8 cellular contexts compared by ENCODE assay signal in the genomic region with DNA sequence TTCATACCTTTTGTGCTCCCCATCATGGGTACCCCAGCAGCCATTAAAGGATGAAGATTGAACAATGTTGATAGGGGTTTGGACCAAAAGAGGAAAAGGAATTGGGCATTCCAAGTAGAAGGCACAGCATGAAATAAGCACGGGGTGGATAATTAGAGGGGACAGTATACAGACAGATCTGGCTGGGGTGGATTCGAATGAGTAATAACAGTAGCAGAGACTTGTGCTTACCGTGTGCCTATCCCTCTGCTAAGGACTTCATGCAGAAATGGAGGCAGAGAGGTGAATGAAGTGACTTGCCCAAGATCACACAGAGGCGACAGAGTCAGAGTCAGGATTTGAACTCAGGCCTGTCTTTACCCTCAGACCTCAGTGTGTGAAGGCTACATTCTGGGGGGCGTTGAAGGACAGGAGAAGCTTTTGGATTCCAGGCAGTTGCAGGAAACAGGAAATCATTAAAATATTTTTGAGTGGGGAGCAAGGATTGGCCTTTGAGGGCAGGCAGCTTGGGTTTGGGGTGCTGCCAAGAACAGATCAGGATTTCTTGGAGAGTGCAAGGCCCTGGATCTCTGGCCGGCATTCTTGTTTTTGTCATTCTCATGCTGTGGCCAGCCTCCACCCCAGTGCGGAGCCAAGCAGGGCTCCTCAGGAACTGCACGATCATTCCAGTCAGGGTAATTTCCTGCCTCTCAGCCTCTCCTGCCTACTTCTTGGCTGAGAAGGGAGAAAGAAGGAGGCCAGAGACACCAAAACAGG. TPM values are rescaled to one million over a fixed set of nuclear protein-coding genes. Genes with fewer than 3 reads are reported as not detected.
A peak's percentile ranks its signal among the peaks of the same experiment; 100 is the strongest.
DNase-seq lines count a peak whose midpoint lies in the region; ATAC-seq, FAIRE-seq and TF ChIP-seq lines count a peak whose summit lies in the region.

No MANE protein-coding gene starts in this region.

- CTCF ChIA-PET in WTC11 (lab: Charles Lee): no interaction called here

- H3K27ac ChIP-seq in pancreas: peak overlapping the region; percentile 39 to 77 (median 53)

- WGBS in pancreas, 2 donors: 69 to 70% methylated on average over 8 of the region's 8 CpGs

- H3K9me3 ChIP-seq in pancreas: no peaks in the 10 kb centered on the region

- no peaks in the 10 kb centered on the region for H3K27me3 ChIP-seq in pancreas

- no peak overlapping the region for H3K4me3 Mint-ChIP-seq in WTC11

- H3K9me3 Mint-ChIP-seq in WTC11: no peaks in the 10 kb centered on the region

- peak overlapping the region; percentile 44 for H3K27ac Mint-ChIP-seq in WTC11

- H3K27me3 Mint-ChIP-seq in WTC11 (ENCODE audit: low read depth): no peaks in the 10 kb centered on the region

- DNase-seq in AG09319 (ENCODE audit: extremely low read depth, low read depth): peak; percentile 95
- no peak for DNase-seq in WTC11 (ENCODE audit: low spot score)
- peak; percentile 90 to 95 for DNase-seq in foreskin fibroblast
- DNase-seq in pancreas: peak in 3 of 6 donors; percentile 50 to 57 (median 54)
- DNase-seq in GM12891 (ENCODE audit: insufficient read length, low spot score): no peak
- no peak for DNase-seq in GM19240 (ENCODE audit: insufficient read length, low spot score)
- no peak for DNase-seq in NCI-H524 treated with DMSO at 0.1 percent for 48 hours (lab: John Stamatoyannopoulos, UW)

- peaks cover 7 to 31% (median 7%) of the 10 kb centered on the region in 3 donors for H3K36me3 ChIP-seq in pancreas

- peaks cover 64% of the 10 kb centered on the region for H3K36me3 Mint-ChIP-seq in WTC11

- no peak for ATAC-seq in WTC11
- peak; percentile 60 to 80 (median 75) for ATAC-seq in pancreas
- ATAC-seq in HG03108 (IDR thresholded peaks at IDR 0.05; ENCODE audit: unreplicated experiment): no peak

- POLR2A ChIA-PET in WTC11 (lab: Charles Lee): no interaction called here

- TF ChIP-seq CTCF in AG09319 (IDR thresholded peaks at IDR 0.05; ENCODE audit: low read depth, low read length) (no peak), WTC11 (IDR thresholded peaks at IDR 0.05) (no peak), foreskin fibroblast (IDR thresholded peaks at IDR 0.05; ENCODE audit: low read depth, low read length) (no peak), pancreas (IDR thresholded peaks at IDR 0.05) (no peak)

- intact Hi-C loops in pancreas (cut with DNase I): no loop called here

- H3K4me3 ChIP-seq in foreskin fibroblast (ENCODE audit: low read depth in 1 of 2, low read length in 2 of 2) (no peak overlapping the region), pancreas (no peak overlapping the region)

- H3K4me1 ChIP-seq in pancreas: peaks cover 0 to 5% (median 0%) of the 10 kb centered on the region in 3 donors

- FAIRE-seq in pancreas (lab: Jason Lieb, UNC) (no peak), GM12891 (lab: Jason Lieb, UNC) (no peak)

- no peak for TF ChIP-seq POLR2A in GM12891 (IDR thresholded peaks at IDR 0.05; ENCODE audit: low read depth, low read length)

- no peaks in the 10 kb centered on the region for H3K4me1 Mint-ChIP-seq in WTC11

TF ChIP-seq in WTC11, 78 proteins besides CTCF, POLR2A, EP300 and RAD21 (continues in another document):
- TF ChIP-seq ETV6 (CRISPR knock-in tag; IDR thresholded peaks at IDR 0.05) (no peak), ZNF317 (CRISPR knock-in tag; IDR thresholded peaks at IDR 0.05; ENCODE audit: borderline replicate concordance, low read depth) (no peak), SP1 (CRISPR knock-in tag; conservative IDR thresholded peaks at IDR 0.05) (no peak)
- TF ChIP-seq, protein P1, sequence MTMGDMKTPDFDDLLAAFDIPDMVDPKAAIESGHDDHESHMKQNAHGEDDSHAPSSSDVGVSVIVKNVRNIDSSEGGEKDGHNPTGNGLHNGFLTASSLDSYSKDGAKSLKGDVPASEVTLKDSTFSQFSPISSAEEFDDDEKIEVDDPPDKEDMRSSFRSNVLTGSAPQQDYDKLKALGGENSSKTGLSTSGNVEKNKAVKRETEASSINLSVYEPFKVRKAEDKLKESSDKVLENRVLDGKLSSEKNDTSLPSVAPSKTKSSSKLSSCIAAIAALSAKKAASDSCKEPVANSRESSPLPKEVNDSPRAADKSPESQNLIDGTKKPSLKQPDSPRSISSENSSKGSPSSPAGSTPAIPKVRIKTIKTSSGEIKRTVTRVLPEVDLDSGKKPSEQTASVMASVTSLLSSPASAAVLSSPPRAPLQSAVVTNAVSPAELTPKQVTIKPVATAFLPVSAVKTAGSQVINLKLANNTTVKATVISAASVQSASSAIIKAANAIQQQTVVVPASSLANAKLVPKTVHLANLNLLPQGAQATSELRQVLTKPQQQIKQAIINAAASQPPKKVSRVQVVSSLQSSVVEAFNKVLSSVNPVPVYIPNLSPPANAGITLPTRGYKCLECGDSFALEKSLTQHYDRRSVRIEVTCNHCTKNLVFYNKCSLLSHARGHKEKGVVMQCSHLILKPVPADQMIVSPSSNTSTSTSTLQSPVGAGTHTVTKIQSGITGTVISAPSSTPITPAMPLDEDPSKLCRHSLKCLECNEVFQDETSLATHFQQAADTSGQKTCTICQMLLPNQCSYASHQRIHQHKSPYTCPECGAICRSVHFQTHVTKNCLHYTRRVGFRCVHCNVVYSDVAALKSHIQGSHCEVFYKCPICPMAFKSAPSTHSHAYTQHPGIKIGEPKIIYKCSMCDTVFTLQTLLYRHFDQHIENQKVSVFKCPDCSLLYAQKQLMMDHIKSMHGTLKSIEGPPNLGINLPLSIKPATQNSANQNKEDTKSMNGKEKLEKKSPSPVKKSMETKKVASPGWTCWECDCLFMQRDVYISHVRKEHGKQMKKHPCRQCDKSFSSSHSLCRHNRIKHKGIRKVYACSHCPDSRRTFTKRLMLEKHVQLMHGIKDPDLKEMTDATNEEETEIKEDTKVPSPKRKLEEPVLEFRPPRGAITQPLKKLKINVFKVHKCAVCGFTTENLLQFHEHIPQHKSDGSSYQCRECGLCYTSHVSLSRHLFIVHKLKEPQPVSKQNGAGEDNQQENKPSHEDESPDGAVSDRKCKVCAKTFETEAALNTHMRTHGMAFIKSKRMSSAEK (CRISPR knock-in tag; IDR thresholded peaks at IDR 0.05; ENCODE audit: borderline replicate concordance): no peak

TF ChIP-seq in GM12891, 5 proteins besides CTCF, POLR2A, EP300 and RAD21:
- no peak for TF ChIP-seq SPI1 (IDR thresholded peaks at IDR 0.05; ENCODE audit: low read depth, low read length)
- TF ChIP-seq PAX5 (IDR thresholded peaks at IDR 0.05; ENCODE audit: insufficient read depth, low read length, severe bottlenecking): no peak
- no peak for TF ChIP-seq TAF1 (IDR thresholded peaks at IDR 0.05; ENCODE audit: low read depth, low read length)
- no peak for TF ChIP-seq POLR2AphosphoS5 (IDR thresholded peaks at IDR 0.05; ENCODE audit: low read depth, low read length)
- TF ChIP-seq POU2F2 (IDR thresholded peaks at IDR 0.05; ENCODE audit: low read depth, low read length): no peak

RNA-seq across cellular contexts. Expression of a gene that starts 18.7 kb away (rescaled TPM):
- total RNA-seq in WTC11 (2021) (27.8 to 34.4 TPM (median 29.4 TPM) in 3 replicates), pancreas (10 to 100 TPM; 11.3 to 17.7 (median 14.6) TPM)
- polyA plus RNA-seq in pancreas: 10 to 100 TPM; 28.1 to 41.1 TPM
- polyA plus RNA-seq in GM12891 (2012; ENCODE audit: low read depth, missing spikeins): 30.3 TPM

RNA-seq across cellular contexts. Expression of a gene that starts 19.0 kb away (rescaled TPM):
- total RNA-seq in WTC11 (2021) (37.6 to 42.9 TPM (median 39.4 TPM) in 3 replicates), pancreas (10 to 100 TPM; 15.2 to 23.9 (median 17.5) TPM)
- 10 to 100 TPM; 13.2 to 21.0 TPM for polyA plus RNA-seq in pancreas
- 13.1 TPM for polyA plus RNA-seq in GM12891 (2012; ENCODE audit: low read depth, missing spikeins)

RNA-seq across cellular contexts. Expression of a gene that starts 30.0 kb away (rescaled TPM):
- 148 to 164 TPM (median 150 TPM) in 3 replicates for total RNA-seq in WTC11 (2021)
- total RNA-seq in pancreas: 10 to 100 TPM; 24.1 to 46.4 (median 30.8) TPM
- 100 to 1,000 TPM; 103 to 106 TPM for polyA plus RNA-seq in pancreas
- polyA plus RNA-seq in GM12891 (2012; ENCODE audit: low read depth, missing spikeins): 23.9 TPM

RNA-seq across cellular contexts. Expression of a gene that starts 34.4 kb away (rescaled TPM):
- 17.3 to 22.2 TPM (median 18.4 TPM) in 3 replicates for total RNA-seq in WTC11 (2021)
- 10 to 100 TPM; 20.2 to 45.6 (median 31.9) TPM for total RNA-seq in pancreas
- polyA plus RNA-seq in pancreas: 100 to 1,000 TPM; 104 to 151 TPM
- polyA plus RNA-seq in GM12891 (2012; ENCODE audit: low read depth, missing spikeins): 24.7 TPM

RNA-seq across cellular contexts. Expression of a gene that starts 36.4 kb away (rescaled TPM):
- total RNA-seq in WTC11 (2021) (0.96 to 1.8 TPM (median 1.4 TPM) in 3 replicates), pancreas (10 to 100 TPM in 2 of 6 donors, 1 to 10 TPM in 4; 1.7 to 17.3 (median 5.9) TPM)
- 10 to 100 TPM; 16.1 to 17.3 TPM for polyA plus RNA-seq in pancreas
- polyA plus RNA-seq in GM12891 (2012; ENCODE audit: low read depth, missing spikeins): 296 TPM

Comparison
In these comparisons a context has a peak if more than half of its experiments do, and no peak if none do; other contexts are left out.
1. DNase-seq: peak in AG09319 (single experiment) and foreskin fibroblast (2 of 2); none in WTC11 (single experiment), GM12891 (single experiment), GM19240 (single experiment) and NCI-H524 treated with DMSO at 0.1 percent for 48 hours (single experiment).
2. ATAC-seq: peak in pancreas (4 of 4); none in WTC11 (single experiment) and HG03108 (single experiment).